Comparison of ENCODE assay signal across 1 cellular context in genomic region chr22:21982338-21982965, GRCh38.
A peak's percentile ranks its signal among the peaks of the same experiment; 100 is the strongest.
TF ChIP-seq lines count a peak whose summit lies in the region.

TOP3B (minus strand) TSS chr22:21982787; CDS start chr22:21975709, 7,078 bp downstream.

TF ChIP-seq in GM12878, 131 proteins besides CTCF, POLR2A, EP300 and RAD21 (continued from another document):
- TF ChIP-seq MLLT1 (IDR thresholded peaks at IDR 0.05) (peak; percentile 42; the same call in 1 of the 2 replicates), HSF1 (IDR thresholded peaks at IDR 0.05; ENCODE audit: low read depth, low read length) (0 out of 2 replicates have a peak, but pooled peaks have one; percentile 58), CHD1 (IDR thresholded peaks at IDR 0.05; ENCODE audit: low read depth, low read length) (no peak), POLR2AphosphoS2 (IDR thresholded peaks at IDR 0.05; ENCODE audit: low read depth, low read length) (peak; percentile 84), RUNX3 (IDR thresholded peaks at IDR 0.05; ENCODE audit: low read length) (peak; percentile 68), MTA3 (IDR thresholded peaks at IDR 0.05; ENCODE audit: borderline replicate concordance, low read length) (no peak), SMAD5 (IDR thresholded peaks at IDR 0.05; ENCODE audit: low read depth) (0 out of 2 replicates have a peak, but pooled peaks have one; percentile 39), CEBPB (IDR thresholded peaks at IDR 0.05; ENCODE audit: borderline replicate concordance in 1 of 2, low read depth in 2 of 2, low read length in 2 of 2) (no peak), USF1 (IDR thresholded peaks at IDR 0.05; ENCODE audit: borderline replicate concordance, extremely low read length, insufficient read depth, low read depth, low read length) (peak; percentile 44)
